In the genomic region with DNA sequence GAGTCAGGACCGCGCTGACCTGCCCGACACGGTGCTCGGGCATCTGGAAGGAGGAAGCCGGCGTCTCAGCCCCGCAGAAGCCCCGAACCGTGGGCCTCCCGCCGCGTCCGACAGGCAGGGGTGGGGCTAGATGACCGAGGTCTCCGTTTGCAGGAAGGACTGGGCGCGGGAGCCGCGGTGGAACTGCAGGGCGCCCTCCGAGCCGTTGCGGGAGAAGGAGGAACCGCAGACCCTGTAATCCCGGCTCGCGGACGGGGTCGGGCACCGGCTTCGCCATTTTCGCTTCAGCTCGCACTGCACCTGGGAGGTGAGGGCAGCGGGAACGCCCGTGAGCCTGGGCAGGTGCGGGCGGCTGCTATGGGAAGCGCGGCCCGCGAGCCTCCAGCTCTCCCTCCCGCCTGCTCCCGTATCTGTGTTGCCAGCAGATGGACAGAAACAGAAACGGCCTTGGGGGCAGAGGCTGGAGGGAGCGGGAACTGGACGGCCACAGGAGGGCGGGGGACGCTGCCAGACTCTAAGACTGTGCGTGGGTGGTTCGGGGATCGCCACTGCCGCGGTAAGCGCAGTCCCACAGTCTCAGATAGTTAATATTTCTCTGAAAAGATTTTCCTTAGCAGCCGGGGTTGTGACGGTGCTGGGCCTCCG, we compare ENCODE assay signal across 8 cellular contexts.
DNase-seq lines count a peak whose midpoint lies in the region; ATAC-seq and TF ChIP-seq lines count a peak whose summit lies in the region.

No MANE protein-coding gene starts in this region.

- no peaks in the 10 kb centered on the region for H3K9me3 Mint-ChIP-seq in neural progenitor cell

- H3K4me1 Mint-ChIP-seq in neural progenitor cell: peaks cover 58% of the 10 kb centered on the region

- H4K20me1 ChIP-seq in MM.1S (ENCODE audit: insufficient read depth, low read length) (no peaks in the 10 kb centered on the region), neural progenitor cell (ENCODE audit: low read depth) (no peaks in the 10 kb centered on the region)

- H3K79me2 ChIP-seq in MM.1S (ENCODE audit: low read length) (no peaks in the 10 kb centered on the region), neural progenitor cell (ENCODE audit: low read depth) (no peaks in the 10 kb centered on the region)

- H3K36me3 ChIP-seq in MM.1S (replicated peaks; ENCODE audit: insufficient read depth, low read length) (no peaks in the 10 kb centered on the region), neural progenitor cell (no peaks in the 10 kb centered on the region)

- H3K9me3 ChIP-seq in MM.1S (replicated peaks; ENCODE audit: insufficient read depth, low read length): no peaks in the 10 kb centered on the region
- H3K9me3 ChIP-seq in neural progenitor cell (ENCODE audit: low read depth): no peaks in the 10 kb centered on the region

- H3K4me3 ChIP-seq in MM.1S (ENCODE audit: low read length): peak overlapping the region; percentile 51
- peak overlapping the region; percentile 38 for H3K4me3 ChIP-seq in neural progenitor cell

- H3K27me3 Mint-ChIP-seq in neural progenitor cell (ENCODE audit: insufficient read depth, low read depth): peaks cover 15% of the 10 kb centered on the region

- ATAC-seq in HG02798 (IDR thresholded peaks at IDR 0.05; ENCODE audit: poor library complexity, unreplicated experiment): no peak

- H3K36me3 Mint-ChIP-seq in neural progenitor cell: no peaks in the 10 kb centered on the region

- TF ChIP-seq CTCF in MM.1S (IDR thresholded peaks at IDR 0.05; ENCODE audit: low read length) (peak; percentile 34), neural progenitor cell (IDR thresholded peaks at IDR 0.05) (peak; percentile 50)

- H3K27me3 ChIP-seq in MM.1S (replicated peaks; ENCODE audit: insufficient read depth, low read length) (peaks cover 3% of the 10 kb centered on the region; the same call in 1 of the 2 replicates), neural progenitor cell (no peaks in the 10 kb centered on the region)

- H3K4me3 Mint-ChIP-seq in neural progenitor cell: peak overlapping the region; percentile 74

- H3K27ac ChIP-seq in MM.1S (ENCODE audit: low read length) (no peak overlapping the region), neural progenitor cell (no peak overlapping the region)

- DNase-seq in DMS 273 (lab: John Stamatoyannopoulos, UW; ENCODE audit: unreplicated experiment) (peak; percentile 91), MM.1S (peak; percentile 41), glomerular visceral epithelial cell (ENCODE audit: extremely low spot score) (peak; percentile 9), neural progenitor cell (ENCODE audit: low spot score) (peak; percentile 83), KG1 (lab: John Stamatoyannopoulos, UW) (no peak), cerebellar cortex (ENCODE audit: low spot score) (no peak)
- DNase-seq in activated CD8-positive, alpha-beta memory T cell treated with anti-CD3 and anti-CD28 coated beads, Interleukin-2, amount 50 U/mL, for 48 hours: peak; percentile 60

- H3K9me2 ChIP-seq in MM.1S (replicated peaks; ENCODE audit: insufficient read depth, low read length): no peaks in the 10 kb centered on the region

- H3K4me1 ChIP-seq in MM.1S (ENCODE audit: low read length) (no peaks in the 10 kb centered on the region), neural progenitor cell (peaks cover 48% of the 10 kb centered on the region)

- no peak overlapping the region for H3K27ac Mint-ChIP-seq in neural progenitor cell

- H3K4me2 ChIP-seq in MM.1S (ENCODE audit: low read depth, low read length) (peak overlapping the region; percentile 80), neural progenitor cell (peak overlapping the region; percentile 67)

- peak overlapping the region; percentile 51 for H2AFZ ChIP-seq in MM.1S (ENCODE audit: low read length)
- peak overlapping the region; percentile 75 for H2AFZ ChIP-seq in neural progenitor cell (replicated peaks)

- H3F3A ChIP-seq in MM.1S (ENCODE audit: insufficient read depth, low read length) (no peaks in the 10 kb centered on the region), neural progenitor cell (ENCODE audit: low read depth) (peaks cover 28% of the 10 kb centered on the region)

- H3K9ac ChIP-seq in MM.1S (ENCODE audit: low read length): peak overlapping the region; percentile 28; the same call in 1 of the 2 replicates
- H3K9ac ChIP-seq in neural progenitor cell: no peak overlapping the region

Comparison
In these comparisons a context has a peak if more than half of its experiments do, and no peak if none do; other contexts are left out.
1. DNase-seq: peak in DMS 273 (single experiment), MM.1S (single experiment), activated CD8-positive, alpha-beta memory T cell treated with anti-CD3 and anti-CD28 coated beads, Interleukin-2, amount 50 U/mL, for 48 hours (single experiment), glomerular visceral epithelial cell (single experiment) and neural progenitor cell (single experiment); none in KG1 (single experiment) and cerebellar cortex (single experiment).